ENCODE assay signal across 12 cellular contexts in the genomic region with DNA sequence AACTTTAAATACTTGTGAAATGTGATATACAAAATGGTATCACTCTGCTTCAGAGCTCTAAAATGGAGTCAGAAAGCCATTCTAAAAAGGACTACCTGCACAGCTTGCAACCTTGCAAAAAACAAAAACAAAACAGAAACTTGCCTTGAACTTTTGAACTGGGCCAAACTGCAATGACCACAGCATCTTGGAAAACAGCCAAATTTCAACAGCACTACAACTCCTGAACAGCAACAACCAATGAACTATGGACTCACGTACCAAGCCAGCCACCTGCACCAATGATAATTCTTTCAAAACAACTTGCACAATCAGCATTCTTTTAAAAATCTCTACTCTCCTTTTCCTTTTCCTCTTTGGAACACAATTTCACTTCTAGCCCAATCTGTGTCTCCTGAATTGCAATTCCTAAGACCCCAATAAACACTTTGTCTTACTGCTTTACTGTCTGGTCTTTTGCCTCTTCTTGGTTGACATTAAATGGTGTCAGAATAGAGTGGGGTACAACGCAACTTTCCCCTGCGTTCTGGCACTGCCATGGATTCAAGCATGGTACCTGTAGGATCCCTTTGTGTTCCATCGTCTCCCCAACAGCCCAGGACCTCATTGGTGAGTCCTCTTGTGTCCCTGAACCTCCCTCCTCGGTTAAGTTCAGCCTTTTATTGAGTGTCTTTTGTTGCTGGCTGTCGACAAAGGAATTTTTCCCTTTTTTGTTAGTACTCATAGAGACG. TPM values are rescaled to one million over a fixed set of nuclear protein-coding genes. Genes with fewer than 3 reads are reported as not detected.
DNase-seq lines count a peak whose midpoint lies in the region; ATAC-seq and TF ChIP-seq lines count a peak whose summit lies in the region.
"Had no signal": no experiment of that assay in that cellular context is flagged by ENCODE, and none has a peak within 500 bp of the region (broad histone marks: within the 10 kb centered on the region; RNA-seq: fewer than 3 reads in every experiment).

No MANE protein-coding gene starts in this region.

- no peaks in the 10 kb centered on the region for H3K36me3 Mint-ChIP-seq in HFFc6 (ENCODE audit: low read depth)

- WGBS in lower leg skin, 2 donors, result 69 to 80% methylated on average over 7 of the region's 7 CpGs

- H3K27me3 Mint-ChIP-seq in HFFc6 (ENCODE audit: insufficient read depth), result no peaks in the 10 kb centered on the region; the same call in 1 of the 2 replicates

- no peak for DNase-seq in left colon
- DNase-seq in lower leg skin (ENCODE audit: low spot score in 2 of 2), result no peak
- DNase-seq in NCI-H1694 (lab: John Stamatoyannopoulos, UW), result no peak
- DNase-seq in NCI-H146 treated with DMSO at 0.1 percent for 48 hours (lab: John Stamatoyannopoulos, UW; ENCODE audit: unreplicated experiment), result no peak
- no peak for DNase-seq in HFFc6
- DNase-seq: activated effector memory CD4-positive, alpha-beta T cell treated with anti-CD3 and anti-CD28 coated beads, Interleukin-2, amount 50 U/mL, for 16 hours; DMS79 treated with DMSO at 0.1 percent for 48 hours; foreskin melanocyte had no signal

- H3K27ac Mint-ChIP-seq in HFFc6, result no peak overlapping the region

- ATAC-seq in GM18868 (IDR thresholded peaks at IDR 0.05; ENCODE audit: unreplicated experiment), result peak; percentile 98
- ATAC-seq in HG02571 (IDR thresholded peaks at IDR 0.05; ENCODE audit: unreplicated experiment), result peak; percentile 95
- ATAC-seq in HG03571 (IDR thresholded peaks at IDR 0.05; ENCODE audit: unreplicated experiment), result peak; percentile 93
- peak; percentile 33 for ATAC-seq in left colon

- no peak for TF ChIP-seq POLR2A in lower leg skin (IDR thresholded peaks at IDR 0.05)

- intact Hi-C loops in left colon (cut with DNase I, micrococcal nuclease) (no loop called here), lower leg skin (cut with DNase I; ENCODE audit: low total_unique reads) (no loop called here)

- TF ChIP-seq CTCF in lower leg skin (IDR thresholded peaks at IDR 0.05) (no peak), HFFc6 (IDR thresholded peaks at IDR 0.05) (no peak)

- no peak overlapping the region for H3K4me3 ChIP-seq in lower leg skin (ENCODE audit: low read depth, poor library complexity, severe bottlenecking)
- H3K4me3 ChIP-seq: thoracic aorta had no signal

- no peaks in the 10 kb centered on the region for H3K9me3 Mint-ChIP-seq in HFFc6

- no peaks in the 10 kb centered on the region for H3K4me1 Mint-ChIP-seq in HFFc6 (ENCODE audit: low read depth)

- no peak overlapping the region for H3K4me3 Mint-ChIP-seq in HFFc6

RNA-seq across cellular contexts. Expression of gene FMR1, which starts 35.7 kb away (rescaled TPM):
- total RNA-seq in left colon, result 10 to 100 TPM; 35.0 to 40.2 TPM
- 10 to 100 TPM; 20.9 to 37.0 (median 26.3) TPM for total RNA-seq in lower leg skin
- total RNA-seq in HFFc6 (2021; fragmentation: NEBNext Ultra II Directional; extraction: Animal tissue kit (Norgen Biotek cat#: 25700)), result 10 to 100 TPM; 17.7 to 21.7 (median 19.9) TPM

Comparison
In these comparisons a context has a peak if more than half of its experiments do, and no peak if none do; other contexts are left out.
1. ATAC-seq: peak in every context shown above with its lines; median percentile 98 in GM18868; 95 in HG02571; 93 in HG03571; 33 in left colon.